Comparison of ENCODE assay signal across 15 cellular contexts in genomic region chr13:59679239-59679638, GRCh38.
"Had no signal": no experiment of that assay in that cellular context is flagged by ENCODE, and none has a peak within 500 bp of the region (broad histone marks: within the 10 kb centered on the region; RNA-seq: fewer than 3 reads in every experiment).

No MANE protein-coding gene starts in this region.

- DNase-seq: activated CD4-positive, alpha-beta memory T cell treated with anti-CD3 and anti-CD28 coated beads, Interleukin-2, amount 10 ng/mL, durations not matched to agents 7 days and 5 days; activated gamma-delta T cell treated with Interleukin-2 at 50 U/mL for 16 hours; activated T-cell treated with anti-CD3 and anti-CD28 coated beads, Interleukin-2, amount 50 U/mL, for 48 hours; effector memory CD4-positive, alpha-beta T cell; lower lobe of right lung; mucosa of descending colon; naive thymus-derived CD8-positive, alpha-beta T cell; nucleus accumbens; spleen; stimulated activated CD4-positive, alpha-beta T cell treated with anti-CD3 and anti-CD28 coated beads, Interleukin-1b, Interleukin-23, amount 100 ng/mL, for 48 hours; stimulated activated naive B cell treated with anti-CD40 and anti-IgM and Interleukin-4, amounts not matched to agents 10 μg/mL and 1 μg/mL and 100 μg/mL, for 72 hours; transverse colon had no signal

- H3K4me3 ChIP-seq: hepatocyte, lower lobe of right lung, mucosa of descending colon, prostate gland, spleen, transverse colon had no signal

- H3K4me2 ChIP-seq: hepatocyte had no signal

- H2AFZ ChIP-seq: hepatocyte had no signal

- H3K9me3 ChIP-seq: lower lobe of right lung, mucosa of descending colon, prostate gland, spleen, transverse colon had no signal

- H3K36me3 ChIP-seq: lower lobe of right lung, prostate gland, spleen, transverse colon had no signal

- H3K27me3 ChIP-seq: hepatocyte, spleen, transverse colon had no signal

- H3K27ac ChIP-seq: hepatocyte, lower lobe of right lung, prostate gland, spleen, transverse colon had no signal

- ATAC-seq: lower lobe of right lung; mucosa of descending colon; naive thymus-derived CD8-positive, alpha-beta T cell; sciatic nerve; stimulated activated naive B cell treated with anti-CD40 and anti-IgM and Interleukin-4, amounts not matched to agents 10 μg/mL and 1 μg/mL and 100 μg/mL, for 72 hours had no signal

- H3K4me1 ChIP-seq: lower lobe of right lung, prostate gland, transverse colon had no signal

- H3K79me2 ChIP-seq: hepatocyte had no signal
